Comparison of ENCODE assay signal across 8 cellular contexts in genomic region chr1:171801395-171801990, GRCh38. TPM values are rescaled to one million over a fixed set of nuclear protein-coding genes. Genes with fewer than 3 reads are reported as not detected.
DNase-seq lines count a peak whose midpoint lies in the region; ATAC-seq and TF ChIP-seq lines count a peak whose summit lies in the region.

No MANE protein-coding gene starts in this region.

- no peaks in the 10 kb centered on the region for H3K27me3 ChIP-seq in aorta (ENCODE audit: control insufficient read depth in 1 of 2, insufficient read depth in 2 of 2, low read length in 1 of 2)

- no peak overlapping the region for H3K4me3 ChIP-seq in aorta (ENCODE audit: low read length in 2 of 2)

- peaks cover 0 to 11% of the 10 kb centered on the region in 2 donors for H3K36me3 ChIP-seq in aorta (ENCODE audit: control insufficient read depth in 1 of 2, insufficient read depth in 2 of 2, low read length in 1 of 2)

- no peaks in the 10 kb centered on the region for H3K9me3 ChIP-seq in aorta (ENCODE audit: control insufficient read depth, low read length)

- H3K36me3 Mint-ChIP-seq in endothelial cell (ENCODE audit: low read depth, unreplicated experiment): peaks cover 11% of the 10 kb centered on the region

- peak; percentile 70 for TF ChIP-seq CTCF in endothelial cell (IDR thresholded peaks at IDR 0.05; ENCODE audit: unreplicated experiment)

- intact Hi-C loops in aorta (cut with DNase I): loop anchor here (2.0 to 10.0 kb wide), 3 partner anchors 181 to 643 kb away; partner anchors contain the start of gene PIGC (in 1 of the 2)

- ATAC-seq in HG02610 (IDR thresholded peaks at IDR 0.05; ENCODE audit: unreplicated experiment): no peak
- no peak for ATAC-seq in aorta (ENCODE audit: low FRiP score)

- H3K4me1 Mint-ChIP-seq in endothelial cell (ENCODE audit: unreplicated experiment): peaks cover 37% of the 10 kb centered on the region

- DNase-seq in DMS53 treated with DMSO at 0.1 percent for 48 hours (lab: John Stamatoyannopoulos, UW; ENCODE audit: unreplicated experiment) (peak; percentile 71), HuH-7 (ENCODE audit: low spot score) (peak; percentile 23), OCI-M1 (lab: John Stamatoyannopoulos, UW) (peak; percentile 69), endothelial cell (ENCODE audit: low spot score) (peak; percentile 33), midbrain (lab: John Stamatoyannopoulos, UW) (peak; percentile 51), GF-D8 (lab: John Stamatoyannopoulos, UW) (no peak), aorta (no peak)

- H3K27ac ChIP-seq in aorta (ENCODE audit: low read depth in 1 of 2, low read length in 2 of 2): no peak overlapping the region

- 9 to 10% methylated on average over 3 of the region's 3 CpGs for WGBS in aorta, 2 donors

- no peak overlapping the region for H3K4me3 Mint-ChIP-seq in endothelial cell (ENCODE audit: unreplicated experiment)

- no peak overlapping the region for H3K27ac Mint-ChIP-seq in endothelial cell (ENCODE audit: unreplicated experiment)

- H3K9me3 Mint-ChIP-seq in endothelial cell (ENCODE audit: unreplicated experiment): no peaks in the 10 kb centered on the region

- peaks cover 1% of the 10 kb centered on the region for H3K27me3 Mint-ChIP-seq in endothelial cell (ENCODE audit: unreplicated experiment)

- no peaks in the 10 kb centered on the region for H3K4me1 ChIP-seq in aorta (ENCODE audit: control insufficient read depth in 1 of 2, insufficient read depth in 2 of 2, low read length in 2 of 2)

RNA-seq across cellular contexts. Expression of gene METTL13, which starts 20.0 kb away (rescaled TPM):
- 22.1 TPM for total RNA-seq in endothelial cell (ENCODE audit: unreplicated experiment)
- total RNA-seq in aorta: 10 to 100 TPM; 15.3 to 17.9 TPM
- polyA plus RNA-seq in aorta: 10 to 100 TPM in 1 of 2 donors, 1 to 10 TPM in 1; 7.8 to 10.7 TPM

RNA-seq across cellular contexts. Expression of gene DNM3, which starts 39.8 kb away (rescaled TPM):
- total RNA-seq in endothelial cell (ENCODE audit: unreplicated experiment) (7.7 TPM), aorta (10 to 100 TPM in 1 of 2 donors, 1 to 10 TPM in 1; 5.1 to 16.2 TPM)
- 1 to 10 TPM in 1 of 2 donors, not detected in 1; 2.6 TPM for polyA plus RNA-seq in aorta

RNA-seq across cellular contexts. Expression of gene VAMP4, which starts 59.6 kb away (rescaled TPM):
- 11.1 TPM for total RNA-seq in endothelial cell (ENCODE audit: unreplicated experiment)
- 10 to 100 TPM; 22.4 to 28.7 TPM for total RNA-seq in aorta
- 10 to 100 TPM; 24.9 to 26.2 TPM for polyA plus RNA-seq in aorta

Comparison
In these comparisons a context has a peak if more than half of its experiments do, and no peak if none do; other contexts are left out.
1. DNase-seq: peak in DMS53 treated with DMSO at 0.1 percent for 48 hours (single experiment), HuH-7 (single experiment), OCI-M1 (single experiment), endothelial cell (single experiment) and midbrain (single experiment); none in GF-D8 (single experiment) and aorta (0 of 2).